Comparison of ENCODE assay signal across 12 cellular contexts in the genomic region with DNA sequence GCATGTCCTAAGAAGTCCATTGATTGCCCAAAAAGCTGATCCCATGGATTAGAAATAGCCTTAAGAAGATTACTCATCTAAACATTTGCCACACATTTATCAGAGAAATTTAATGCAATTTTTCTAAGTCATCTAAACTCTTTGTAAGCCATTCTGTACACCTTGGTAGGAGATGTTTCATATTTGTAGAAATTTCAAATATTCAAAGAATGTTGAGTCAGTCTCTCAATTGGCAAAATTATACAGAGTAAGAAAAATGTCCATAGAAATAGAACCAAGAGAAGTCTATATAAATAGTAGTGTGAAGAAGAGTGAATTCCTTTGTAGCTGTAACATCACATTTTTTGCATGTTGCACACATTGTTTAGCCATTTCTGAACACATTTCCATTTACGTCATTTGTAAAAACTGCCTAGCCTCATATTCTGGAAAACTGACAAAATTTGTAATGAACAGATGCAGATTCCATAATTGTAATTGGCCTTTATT.
DNase-seq lines count a peak whose midpoint lies in the region; ATAC-seq and TF ChIP-seq lines count a peak whose summit lies in the region.
"Had no signal": no experiment of that assay in that cellular context is flagged by ENCODE, and none has a peak within 500 bp of the region (broad histone marks: within the 10 kb centered on the region; RNA-seq: fewer than 3 reads in every experiment).

No MANE protein-coding gene starts in this region.

- H3K9me2 ChIP-seq in PC-9 (ENCODE audit: insufficient read depth), result no peaks in the 10 kb centered on the region

- H3K4me1 Mint-ChIP-seq in activated T-cell treated with anti-CD3 and anti-CD28 coated beads, Interleukin-2, amount 50 U/mL, for 24 hours (ENCODE audit: low read depth), result no peaks in the 10 kb centered on the region
- H3K4me1 Mint-ChIP-seq: activated B cell treated with CpG ODN at 0.5 μM for 24 hours; stimulated activated memory B cell treated with anti-CD40 and anti-IgM and Interleukin-4, amounts not matched to agents 10 μg/mL and 1 μg/mL and 100 μg/mL, for 72 hours had no signal

- H3K27ac ChIP-seq in PC-9 (peak overlapping the region; percentile 40; the same call in 1 of the 2 replicates), osteoblast (ENCODE audit: low read depth, low read length) (peak overlapping the region; percentile 74), psoas muscle (no peak overlapping the region)

- H4K20me1 ChIP-seq in PC-9 (ENCODE audit: insufficient read depth), result no peaks in the 10 kb centered on the region
- H4K20me1 ChIP-seq in osteoblast (ENCODE audit: insufficient read depth, low read length), result no peaks in the 10 kb centered on the region

- CTCF ChIA-PET in PC-9 (lab: Charles Lee), result no interaction called here

- no peaks in the 10 kb centered on the region for H3K79me2 ChIP-seq in PC-9 (ENCODE audit: low read depth)
- no peaks in the 10 kb centered on the region for H3K79me2 ChIP-seq in osteoblast (ENCODE audit: insufficient read depth, low read length)

- H3K4me2 ChIP-seq in PC-9, result no peak overlapping the region
- peak overlapping the region; percentile 19 for H3K4me2 ChIP-seq in osteoblast (ENCODE audit: insufficient read depth, low read length)

- H3K4me3 ChIP-seq in PC-9 (no peak overlapping the region), osteoblast (ENCODE audit: insufficient read depth, low read length) (no peak overlapping the region), psoas muscle (no peak overlapping the region)

- BruUV-seq in PC-9 (replicated peaks; lab: Mats Ljungman, UMichigan), result no TSS peak

- no peaks in the 10 kb centered on the region for H3K36me3 Mint-ChIP-seq in activated T-cell treated with anti-CD3 and anti-CD28 coated beads, Interleukin-2, amount 50 U/mL, for 24 hours (ENCODE audit: low read depth)
- H3K36me3 Mint-ChIP-seq: stimulated activated memory B cell treated with anti-CD40 and anti-IgM and Interleukin-4, amounts not matched to agents 10 μg/mL and 1 μg/mL and 100 μg/mL, for 72 hours had no signal

- H3K9me3 ChIP-seq in PC-9 (ENCODE audit: insufficient read depth, low read depth), result no peaks in the 10 kb centered on the region
- no peaks in the 10 kb centered on the region for H3K9me3 ChIP-seq in osteoblast (ENCODE audit: low read depth, low read length)
- H3K9me3 ChIP-seq in psoas muscle, result no peaks in the 10 kb centered on the region
- H3K9me3 ChIP-seq: Caco-2 had no signal

- TF ChIP-seq CTCF in PC-9 (conservative IDR thresholded peaks at IDR 0.05), result no peak
- TF ChIP-seq CTCF in osteoblast (IDR thresholded peaks at IDR 0.05; ENCODE audit: extremely low read depth, low read depth, low read length), result no peak
- TF ChIP-seq CTCF in psoas muscle (IDR thresholded peaks at IDR 0.05), result no peak

- DNase-seq in EL (peak; percentile 93), PC-9 (peak in 1 of 2 experiments; percentile 64), epidermal melanocyte (ENCODE audit: insufficient read length, low spot score) (peak; percentile 21), osteoblast (ENCODE audit: insufficient read length, low spot score, missing footprints) (peak; percentile 35), ecto neural progenitor cell (ENCODE audit: low spot score) (no peak), psoas muscle (no peak)
- DNase-seq in activated T-cell treated with anti-CD3 and anti-CD28 coated beads, Interleukin-2, amount 50 U/mL, for 24 hours, result no peak
- DNase-seq: activated B cell treated with CpG ODN at 0.5 μM for 24 hours, Caco-2, NCI-H446 treated with DMSO at 0.1 percent for 48 hours had no signal

- H3K27ac Mint-ChIP-seq in activated T-cell treated with anti-CD3 and anti-CD28 coated beads, Interleukin-2, amount 50 U/mL, for 24 hours, result no peak overlapping the region
- H3K27ac Mint-ChIP-seq: activated B cell treated with CpG ODN at 0.5 μM for 24 hours; stimulated activated memory B cell treated with anti-CD40 and anti-IgM and Interleukin-4, amounts not matched to agents 10 μg/mL and 1 μg/mL and 100 μg/mL, for 72 hours had no signal

- H2AFZ ChIP-seq in PC-9, result no peak overlapping the region
- H2AFZ ChIP-seq in osteoblast (ENCODE audit: low read length), result no peak overlapping the region

- 61 to 69% (median 69%) methylated on average over 1 of the region's 1 CpG for WGBS in psoas muscle, 3 donors

- intact Hi-C loops in PC-9 (cut with micrococcal nuclease; ENCODE audit: unreplicated experiment) (no loop called here), psoas muscle (cut with DNase I) (no loop called here)

- peaks cover 28% of the 10 kb centered on the region for H3K27me3 Mint-ChIP-seq in activated T-cell treated with anti-CD3 and anti-CD28 coated beads, Interleukin-2, amount 50 U/mL, for 24 hours
- H3K27me3 Mint-ChIP-seq: activated B cell treated with CpG ODN at 0.5 μM for 24 hours; stimulated activated memory B cell treated with anti-CD40 and anti-IgM and Interleukin-4, amounts not matched to agents 10 μg/mL and 1 μg/mL and 100 μg/mL, for 72 hours had no signal

- ATAC-seq in HG03039 (IDR thresholded peaks at IDR 0.05; ENCODE audit: unreplicated experiment), result no peak
- no peak for ATAC-seq in psoas muscle
- ATAC-seq: stimulated activated memory B cell treated with anti-CD40 and anti-IgM and Interleukin-4, amounts not matched to agents 10 μg/mL and 1 μg/mL and 100 μg/mL, for 72 hours had no signal

- H3K4me3 Mint-ChIP-seq in activated T-cell treated with anti-CD3 and anti-CD28 coated beads, Interleukin-2, amount 50 U/mL, for 24 hours, result no peak overlapping the region
- H3K4me3 Mint-ChIP-seq: activated B cell treated with CpG ODN at 0.5 μM for 24 hours; stimulated activated memory B cell treated with anti-CD40 and anti-IgM and Interleukin-4, amounts not matched to agents 10 μg/mL and 1 μg/mL and 100 μg/mL, for 72 hours had no signal

- 0 out of 2 replicates have a peak, but pooled peaks cover 4% of the 10 kb centered on the region for H3K4me1 ChIP-seq in PC-9 (replicated peaks; ENCODE audit: insufficient read depth)
- H3K4me1 ChIP-seq in osteoblast (ENCODE audit: insufficient read depth, low read length), result peaks cover 16% of the 10 kb centered on the region
- H3K4me1 ChIP-seq in psoas muscle, result no peaks in the 10 kb centered on the region

- no peaks in the 10 kb centered on the region for H3F3A ChIP-seq in PC-9 (ENCODE audit: insufficient read depth, low read depth)

- POLR2A ChIA-PET in PC-9 (lab: Charles Lee; ENCODE audit: unreplicated experiment), result interaction anchor here (0.7 kb wide), 1 partner anchor 59 kb away, joined by 4 read pairs; no protein-coding TSS in a partner anchor

- H3K27me3 ChIP-seq in PC-9 (ENCODE audit: insufficient read depth, low read depth), result no peaks in the 10 kb centered on the region
- no peaks in the 10 kb centered on the region for H3K27me3 ChIP-seq in osteoblast (ENCODE audit: insufficient read depth, low read length)
- H3K27me3 ChIP-seq in psoas muscle (ENCODE audit: insufficient read depth in 3 of 3, low read length in 2 of 3), result peaks cover 0 to 5% (median 0%) of the 10 kb centered on the region in 3 donors

- H3K36me3 ChIP-seq in PC-9 (ENCODE audit: low read depth) (no peaks in the 10 kb centered on the region), osteoblast (ENCODE audit: insufficient read depth, low read length) (no peaks in the 10 kb centered on the region), psoas muscle (ENCODE audit: insufficient read depth in 1 of 2, low read depth in 1 of 2) (no peaks in the 10 kb centered on the region)

- H3K9me3 Mint-ChIP-seq in activated T-cell treated with anti-CD3 and anti-CD28 coated beads, Interleukin-2, amount 50 U/mL, for 24 hours, result no peaks in the 10 kb centered on the region
- H3K9me3 Mint-ChIP-seq: activated B cell treated with CpG ODN at 0.5 μM for 24 hours; stimulated activated memory B cell treated with anti-CD40 and anti-IgM and Interleukin-4, amounts not matched to agents 10 μg/mL and 1 μg/mL and 100 μg/mL, for 72 hours had no signal

Comparison
In these comparisons a context has a peak if more than half of its experiments do, and no peak if none do; other contexts are left out.
1. DNase-seq: peak in EL (single experiment), epidermal melanocyte (single experiment) and osteoblast (single experiment); none in activated T-cell treated with anti-CD3 and anti-CD28 coated beads, Interleukin-2, amount 50 U/mL, for 24 hours (single experiment), ecto neural progenitor cell (single experiment) and psoas muscle (0 of 2).